Comparison of ENCODE assay signal across 17 cellular contexts in genomic region chr5:145244788-145245187, GRCh38.
DNase-seq lines count a peak whose midpoint lies in the region; ATAC-seq and TF ChIP-seq lines count a peak whose summit lies in the region.
"Had no signal": no experiment of that assay in that cellular context is flagged by ENCODE, and none has a peak within 500 bp of the region (broad histone marks: within the 10 kb centered on the region; RNA-seq: fewer than 3 reads in every experiment).

No MANE protein-coding gene starts in this region.

- H3K4me1 Mint-ChIP-seq in neural crest cell: peaks cover 48% of the 10 kb centered on the region
- H3K4me1 Mint-ChIP-seq: memory B cell had no signal

- H3K27ac ChIP-seq in BLaER1 (peak overlapping the region; percentile 60; the same call in 1 of the 2 replicates), RWPE2 (ENCODE audit: poor library complexity, severe bottlenecking) (peak overlapping the region; percentile 69), fibroblast of lung (ENCODE audit: insufficient read depth, low read length) (peak overlapping the region; percentile 40)
- H3K27ac ChIP-seq: prostate gland, thyroid gland, WERI-Rb-1 had no signal

- H3K4me1 ChIP-seq in BLaER1 (peaks cover 72% of the 10 kb centered on the region), RWPE2 (ENCODE audit: insufficient read depth, poor library complexity, severe bottlenecking) (peaks cover 33% of the 10 kb centered on the region), fibroblast of lung (ENCODE audit: control insufficient read depth, extremely low read depth, insufficient read depth, low read length) (peaks cover 9% of the 10 kb centered on the region)
- H3K4me1 ChIP-seq: BE2C, prostate gland, thyroid gland had no signal

- peak; percentile 48 for ATAC-seq in RWPE2 (ENCODE audit: low read depth)
- ATAC-seq in HG03108 (IDR thresholded peaks at IDR 0.05; ENCODE audit: unreplicated experiment): no peak

- DNase-seq in RWPE2 (ENCODE audit: low spot score) (no peak), fibroblast of lung (ENCODE audit: low read depth in 2 of 2) (peak; percentile 24 to 51), neural crest cell (ENCODE audit: low read depth, low spot score) (no peak), NCI-H446 (lab: John Stamatoyannopoulos, UW) (no peak), MG63 (no peak), NCI-H2107 (lab: John Stamatoyannopoulos, UW) (no peak)
- DNase-seq: activated gamma-delta T cell treated with Interleukin-2 at 50 U/mL for 16 hours, BE2C, NCI-H1105, NCI-H226, thyroid gland, WERI-Rb-1 had no signal

- H3K9me3 ChIP-seq in BLaER1: no peaks in the 10 kb centered on the region
- H3K9me3 ChIP-seq in RWPE2 (ENCODE audit: severe bottlenecking): no peaks in the 10 kb centered on the region
- no peaks in the 10 kb centered on the region for H3K9me3 ChIP-seq in fibroblast of lung (ENCODE audit: control insufficient read depth, insufficient read depth, low read depth, low read length)
- H3K9me3 ChIP-seq in MG63: no peaks in the 10 kb centered on the region
- H3K9me3 ChIP-seq: BE2C, prostate gland, thyroid gland had no signal

- peak overlapping the region; percentile 18 for H3K4me3 Mint-ChIP-seq in neural crest cell
- H3K4me3 Mint-ChIP-seq: memory B cell had no signal

- no peak overlapping the region for H2AFZ ChIP-seq in fibroblast of lung (ENCODE audit: low read length)

- TF ChIP-seq CTCF in RWPE2 (IDR thresholded peaks at IDR 0.05; ENCODE audit: poor library complexity, severe bottlenecking) (no peak), fibroblast of lung (conservative IDR thresholded peaks at IDR 0.05 in 1 of 2, IDR thresholded peaks at IDR 0.05 in 1 of 2; ENCODE audit: low read depth in 1 of 2, low read length in 2 of 2) (no peak), neural crest cell (conservative IDR thresholded peaks at IDR 0.05) (no peak)

- no peaks in the 10 kb centered on the region for H3K79me2 ChIP-seq in fibroblast of lung (ENCODE audit: control insufficient read depth, insufficient read depth, low read length)

- H3K27me3 Mint-ChIP-seq in neural crest cell (ENCODE audit: low read depth): no peaks in the 10 kb centered on the region
- H3K27me3 Mint-ChIP-seq: memory B cell had no signal

- no peak overlapping the region for H3K27ac Mint-ChIP-seq in neural crest cell (ENCODE audit: unreplicated experiment)
- H3K27ac Mint-ChIP-seq: memory B cell had no signal

- H3K9ac ChIP-seq in BLaER1 (0 out of 2 replicates have a peak overlapping the region, but pooled peaks have one; percentile 46), fibroblast of lung (ENCODE audit: insufficient read depth, low read length) (no peak overlapping the region)

- H3K9me3 Mint-ChIP-seq in neural crest cell: no peaks in the 10 kb centered on the region
- H3K9me3 Mint-ChIP-seq: memory B cell had no signal

- H3K4me2 ChIP-seq in BLaER1: peak overlapping the region; percentile 83
- H3K4me2 ChIP-seq in fibroblast of lung (ENCODE audit: extremely low read depth, insufficient read depth, low read length): peak overlapping the region; percentile 53

- H3K36me3 ChIP-seq in BLaER1 (no peaks in the 10 kb centered on the region), RWPE2 (ENCODE audit: low read depth) (no peaks in the 10 kb centered on the region), fibroblast of lung (ENCODE audit: control insufficient read depth, insufficient read depth, low read length) (no peaks in the 10 kb centered on the region), MG63 (no peaks in the 10 kb centered on the region)
- H3K36me3 ChIP-seq: BE2C, cardiac muscle cell, prostate gland, thyroid gland, WERI-Rb-1 had no signal

- no peaks in the 10 kb centered on the region for H3K36me3 Mint-ChIP-seq in neural crest cell (ENCODE audit: low read depth)
- H3K36me3 Mint-ChIP-seq: memory B cell had no signal

- H3K4me3 ChIP-seq in BLaER1: peak overlapping the region; percentile 38; the same call in 1 of the 2 replicates
- H3K4me3 ChIP-seq in RWPE2 (ENCODE audit: severe bottlenecking): no peak overlapping the region
- peak overlapping the region in 2 of 4 experiments; percentile 3 to 5 for H3K4me3 ChIP-seq in fibroblast of lung (replicated peaks in 1 of 4; ENCODE audit: control extremely low read depth in 1 of 4, insufficient read depth in 1 of 4, low read depth in 3 of 4, low read length in 4 of 4)
- H3K4me3 ChIP-seq in MG63: no peak overlapping the region
- H3K4me3 ChIP-seq: cardiac muscle cell, prostate gland, thyroid gland had no signal

- H4K20me1 ChIP-seq in BLaER1 (no peaks in the 10 kb centered on the region), fibroblast of lung (ENCODE audit: control insufficient read depth, extremely low read depth, insufficient read depth, low read length) (no peaks in the 10 kb centered on the region)

- H3K27me3 ChIP-seq in BLaER1: no peaks in the 10 kb centered on the region
- H3K27me3 ChIP-seq in RWPE2 (ENCODE audit: insufficient read depth, poor library complexity, severe bottlenecking): no peaks in the 10 kb centered on the region
- H3K27me3 ChIP-seq in fibroblast of lung (ENCODE audit: control insufficient read depth, insufficient read depth, low read length): no peaks in the 10 kb centered on the region
- H3K27me3 ChIP-seq in MG63: no peaks in the 10 kb centered on the region
- H3K27me3 ChIP-seq: BE2C, cardiac muscle cell, thyroid gland had no signal

Comparison
In these comparisons a context has a peak if more than half of its experiments do, and no peak if none do; other contexts are left out.
1. DNase-seq: peak in fibroblast of lung (2 of 2); none in RWPE2 (single experiment), neural crest cell (single experiment), NCI-H446 (0 of 2), MG63 (single experiment) and NCI-H2107 (single experiment).
2. Peak in every context shown above with its lines, with median percentiles within 50 percentile points of each other: H3K27ac ChIP-seq.